In genomic region chr5:150639751-150640150, GRCh38 we compare ENCODE assay signal across 11 cellular contexts. TPM values are rescaled to one million over a fixed set of nuclear protein-coding genes. Genes with fewer than 3 reads are reported as not detected.
DNase-seq lines count a peak whose midpoint lies in the region; ATAC-seq and TF ChIP-seq lines count a peak whose summit lies in the region.
"Had no signal": no experiment of that assay in that cellular context is flagged by ENCODE, and none has a peak within 500 bp of the region (broad histone marks: within the 10 kb centered on the region; RNA-seq: fewer than 3 reads in every experiment).

No MANE protein-coding gene starts in this region.

- H3K36me3 ChIP-seq in left ventricle myocardium inferior (no peaks in the 10 kb centered on the region), parathyroid adenoma (ENCODE audit: control insufficient read depth, insufficient read depth, low read length) (no peaks in the 10 kb centered on the region)

- H3K4me2 ChIP-seq in parathyroid adenoma (ENCODE audit: low read length), result no peak overlapping the region

- no peaks in the 10 kb centered on the region for H3K27me3 ChIP-seq in left ventricle myocardium inferior (ENCODE audit: low read depth)
- no peaks in the 10 kb centered on the region for H3K27me3 ChIP-seq in foreskin keratinocyte
- H3K27me3 ChIP-seq in parathyroid adenoma (ENCODE audit: control insufficient read depth, insufficient read depth, low read length), result no peaks in the 10 kb centered on the region

- H2AFZ ChIP-seq in parathyroid adenoma, result no peak overlapping the region

- H3K27ac ChIP-seq in left ventricle myocardium inferior (replicated peaks), result peak overlapping the region; percentile 97
- H3K27ac ChIP-seq in foreskin keratinocyte, result peak overlapping the region; percentile 46
- H3K27ac ChIP-seq in parathyroid adenoma, result peak overlapping the region; percentile 62
- H3K27ac ChIP-seq: VCaP had no signal

- H3K4me1 ChIP-seq in left ventricle myocardium inferior (peaks cover 99% of the 10 kb centered on the region), foreskin keratinocyte (peaks cover 35% of the 10 kb centered on the region), parathyroid adenoma (peaks cover 60% of the 10 kb centered on the region)

- intact Hi-C loops in left ventricle myocardium inferior (cut with micrococcal nuclease) (no loop called here), Right ventricle myocardium superior (cut with DNase I) (no loop called here), left colon (cut with DNase I, micrococcal nuclease) (no loop called here)

- TF ChIP-seq CTCF in left ventricle myocardium inferior (IDR thresholded peaks at IDR 0.05; ENCODE audit: borderline replicate concordance) (no peak), foreskin keratinocyte (conservative IDR thresholded peaks at IDR 0.05) (no peak), parathyroid adenoma (IDR thresholded peaks at IDR 0.05) (no peak)

- no peaks in the 10 kb centered on the region for H3K9me3 ChIP-seq in left ventricle myocardium inferior (replicated peaks)
- no peaks in the 10 kb centered on the region for H3K9me3 ChIP-seq in parathyroid adenoma (ENCODE audit: control insufficient read depth, low read length)

- no peaks in the 10 kb centered on the region for H3K79me2 ChIP-seq in parathyroid adenoma

- H3K4me3 ChIP-seq in left ventricle myocardium inferior (peak overlapping the region; percentile 66), parathyroid adenoma (ENCODE audit: low read depth, low read length) (no peak overlapping the region)

- ATAC-seq in Right ventricle myocardium superior (ENCODE audit: poor library complexity) (no peak), foreskin keratinocyte (no peak), HG03520 (IDR thresholded peaks at IDR 0.05; ENCODE audit: unreplicated experiment) (no peak), left colon (no peak)

- no peak for DNase-seq in left ventricle myocardium inferior
- DNase-seq in Right ventricle myocardium superior, result no peak
- DNase-seq in foreskin keratinocyte, result no peak
- DNase-seq in SKM-1 (lab: John Stamatoyannopoulos, UW; ENCODE audit: unreplicated experiment), result no peak
- DNase-seq in inferior parietal cortex (ENCODE audit: extremely low spot score), result no peak
- DNase-seq in left colon, result no peak
- DNase-seq: activated T-cell treated with anti-CD3 and anti-CD28 coated beads, Interleukin-2, amount 50 U/mL, for 4 hours; midbrain had no signal

- H3K9ac ChIP-seq in parathyroid adenoma, result no peak overlapping the region

RNA-seq across cellular contexts. Expression of gene SYNPO, which starts 0.7 kb away (rescaled TPM):
- 715 TPM for total RNA-seq in left ventricle myocardium inferior
- 645 TPM for total RNA-seq in Right ventricle myocardium superior
- total RNA-seq in foreskin keratinocyte, result 8.8 and 10.1 TPM in 2 replicates
- polyA plus RNA-seq in foreskin keratinocyte, result 6.9 and 7.0 TPM in 2 replicates
- total RNA-seq in left colon, result 10 to 100 TPM; 43.6 to 73.9 TPM

RNA-seq across cellular contexts. Expression of gene MYOZ3, which starts 21.3 kb away (rescaled TPM):
- total RNA-seq in left ventricle myocardium inferior, result 6.2 TPM
- total RNA-seq in Right ventricle myocardium superior, result 4.0 TPM
- total RNA-seq in foreskin keratinocyte, result 0.34 and 0.53 TPM in 2 replicates
- polyA plus RNA-seq in foreskin keratinocyte, result 0.33 and 0.35 TPM in 2 replicates
- total RNA-seq in left colon, result 1 to 10 TPM in 1 of 2 donors, under 1 TPM in 1; 0.31 to 1.1 TPM

Comparison
In these comparisons a context has a peak if more than half of its experiments do, and no peak if none do; other contexts are left out.
1. H3K27ac ChIP-seq: peak in every context shown above with its lines; median percentile 97 in left ventricle myocardium inferior; 62 in parathyroid adenoma; 46 in foreskin keratinocyte.